Comparison of ENCODE assay signal across 27 cellular contexts in the genomic region with DNA sequence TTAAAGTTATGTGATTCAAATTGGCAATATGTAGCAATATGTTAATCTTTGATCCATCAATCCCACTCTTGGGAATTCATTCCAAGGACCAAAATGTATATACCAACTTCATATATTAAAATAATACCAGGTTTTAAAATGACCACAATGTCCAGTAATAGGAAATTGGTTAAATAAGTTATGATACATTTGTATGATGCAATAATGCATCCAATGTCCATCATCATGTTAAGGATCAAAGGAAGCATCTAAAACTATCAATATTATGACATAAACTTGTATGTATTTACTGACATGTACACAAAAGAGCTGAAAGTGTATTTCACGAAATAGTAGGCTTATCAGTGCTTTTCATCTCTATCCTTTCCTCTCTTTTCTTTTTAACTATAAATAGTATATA.
"Had no signal": no experiment of that assay in that cellular context is flagged by ENCODE, and none has a peak within 500 bp of the region (broad histone marks: within the 10 kb centered on the region; RNA-seq: fewer than 3 reads in every experiment).

No MANE protein-coding gene starts in this region.

- DNase-seq: stimulated activated CD4-positive, alpha-beta T cell treated with anti-CD3 and anti-CD28 coated beads, Interleukin-2, amount 100 ng/mL, for 48 hours; stimulated activated CD4-positive, alpha-beta T cell treated with anti-CD3 and anti-CD28 coated beads, Interleukin-4, amount 100 ng/mL, for 1 hour; stimulated activated CD4-positive, alpha-beta T cell treated with anti-CD3 and anti-CD28 coated beads, Interleukin-4, amount 100 ng/mL, for 24 hours; stimulated activated CD4-positive, alpha-beta T cell treated with anti-CD3 and anti-CD28 coated beads, Interleukin-4, amount 100 ng/mL, for 4 hours; stimulated activated CD8-positive, alpha-beta memory T cell treated with anti-CD3 and anti-CD28 coated beads, Interleukin-4, amount 100 ng/mL, for 48 hours; stimulated activated naive B cell treated with anti-CD40 and anti-IgM and Interleukin-4, amounts not matched to agents 10 μg/mL and 1 μg/mL and 100 μg/mL, for 72 hours; stimulated activated naive CD4-positive, alpha-beta T cell; stimulated activated naive CD4-positive, alpha-beta T cell treated with Interleukin-2 at 50 U/mL for 16 hours; stimulated activated naive CD8-positive, alpha-beta T cell treated with anti-CD3 and anti-CD28 coated beads, Interleukin-15, amount 100 ng/mL, for 72 hours; stimulated activated naive CD8-positive, alpha-beta T cell treated with anti-CD3 and anti-CD28 coated beads, Interleukin-15, Interleukin-2, amounts not matched to agents 100 U/mL and 50 U/mL, for 24 hours; stomach; substantia nigra; testis; thyroid gland; tibial artery; transverse colon; trophoblast cell; upper lobe of left lung; upper lobe of right lung; uterus had no signal

- H3K4me3 ChIP-seq: stomach, suprapubic skin, testis, thoracic aorta, thyroid gland, tibial artery, tibial nerve, transverse colon, upper lobe of left lung, upper lobe of right lung, uterus, vagina had no signal

- H3K27ac ChIP-seq: stomach, suprapubic skin, testis, thoracic aorta, thyroid gland, tibial nerve, transverse colon, upper lobe of left lung, upper lobe of right lung, uterus, vagina had no signal

- H3K36me3 ChIP-seq: stomach, suprapubic skin, thoracic aorta, thyroid gland, tibial artery, tibial nerve, transverse colon, upper lobe of left lung, upper lobe of right lung, uterus, vagina had no signal

- H3K9me3 ChIP-seq: stomach, suprapubic skin, testis, thoracic aorta, thyroid gland, tibial artery, tibial nerve, upper lobe of left lung, upper lobe of right lung, uterus, vagina had no signal

- H3K27me3 ChIP-seq: stomach, suprapubic skin, testis, thyroid gland, tibial artery, tibial nerve, transverse colon, upper lobe of left lung, upper lobe of right lung, uterus, vagina had no signal

- FAIRE-seq: urothelium cell line had no signal

- H3K4me1 ChIP-seq: stomach, suprapubic skin, testis, thyroid gland, tibial nerve, transverse colon, upper lobe of left lung, upper lobe of right lung, uterus, vagina had no signal

- ATAC-seq: stimulated activated effector memory CD8-positive, alpha-beta T cell treated with anti-CD3 and anti-CD28 coated beads, Interleukin-12 subunit alpha, Interleukin-12 subunit beta, amount 100 ng/mL, for 72 hours; stimulated activated memory B cell treated with anti-CD40 and anti-IgM and Interleukin-4, amounts not matched to agents 10 μg/mL and 1 μg/mL and 100 μg/mL, for 72 hours; stimulated activated naive B cell treated with anti-CD40 and anti-IgM and Interleukin-4, amounts not matched to agents 10 μg/mL and 1 μg/mL and 100 μg/mL, for 72 hours; stimulated activated naive CD8-positive, alpha-beta T cell treated with anti-CD3 and anti-CD28 coated beads, Interleukin-15, amount 100 ng/mL, for 72 hours; stimulated activated naive CD8-positive, alpha-beta T cell treated with anti-CD3 and anti-CD28 coated beads, Interleukin-15, Interleukin-2, amounts not matched to agents 100 U/mL and 50 U/mL, for 24 hours; upper lobe of right lung had no signal
